16 cellular contexts compared by ENCODE assay signal in the genomic region with DNA sequence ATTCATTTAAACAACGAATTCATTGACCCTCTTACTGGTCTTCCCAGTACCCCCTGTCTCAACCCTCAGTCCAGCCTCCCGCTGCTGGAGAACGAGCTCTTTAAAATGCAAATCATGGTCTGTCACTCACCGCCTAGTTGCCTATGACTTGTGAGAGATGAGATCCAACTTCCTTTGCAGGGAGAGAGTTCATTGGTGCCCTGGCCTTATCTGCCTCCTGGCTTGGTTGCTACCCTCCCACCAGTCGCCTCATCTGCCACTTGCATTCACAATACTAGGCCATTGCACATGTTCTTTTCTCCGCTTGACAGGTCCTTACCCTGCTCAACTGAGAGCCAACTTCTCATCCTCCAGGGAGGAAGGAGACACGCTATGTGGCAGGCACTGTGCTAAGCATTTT. TPM values are rescaled to one million over a fixed set of nuclear protein-coding genes. Genes with fewer than 3 reads are reported as not detected.
A peak's percentile ranks its signal among the peaks of the same experiment; 100 is the strongest.
DNase-seq lines count a peak whose midpoint lies in the region; ATAC-seq, FAIRE-seq and TF ChIP-seq lines count a peak whose summit lies in the region.
"Had no signal": no experiment of that assay in that cellular context is flagged by ENCODE, and none has a peak within 500 bp of the region (broad histone marks: within the 10 kb centered on the region; RNA-seq: fewer than 3 reads in every experiment).

No MANE protein-coding gene starts in this region.

- no peaks in the 10 kb centered on the region for H3K9me3 ChIP-seq in BLaER1 treated with 17β-estradiol and CSF1 and Interleukin-3, amounts not matched to agents 10 nM and 100 nM (replicated peaks in 1 of 11)
- H3K9me3 ChIP-seq in Karpas-422 (ENCODE audit: low read length) = no peaks in the 10 kb centered on the region
- H3K9me3 ChIP-seq in K562 (replicated peaks; ENCODE audit: control insufficient read depth, insufficient read depth, low read depth, low read length) = no peaks in the 10 kb centered on the region
- no peaks in the 10 kb centered on the region for H3K9me3 ChIP-seq in neuronal stem cell (replicated peaks in 1 of 2; ENCODE audit: control insufficient read depth in 2 of 2, insufficient read depth in 1 of 2, low read depth in 1 of 2, low read length in 2 of 2)
- H3K9me3 ChIP-seq in gastrocnemius medialis = no peaks in the 10 kb centered on the region
- H3K9me3 ChIP-seq: A549 had no signal

- no peak overlapping the region for H3K14ac ChIP-seq in neuronal stem cell (ENCODE audit: low read length)

- no peak for TF ChIP-seq POLR2A in K562 (conservative IDR thresholded peaks at IDR 0.05)
- no peak for TF ChIP-seq POLR2A in gastrocnemius medialis (IDR thresholded peaks at IDR 0.05)

- peaks cover 40 to 63% (median 50%) of the 10 kb centered on the region in 10 experiments for H3K4me1 ChIP-seq in BLaER1 treated with 17β-estradiol and CSF1 and Interleukin-3, amounts not matched to agents 10 nM and 100 nM
- H3K4me1 ChIP-seq in Karpas-422 (ENCODE audit: low read length) (peaks cover 5% of the 10 kb centered on the region), K562 (replicated peaks in 1 of 2; ENCODE audit: control insufficient read depth in 2 of 2, insufficient read depth in 2 of 2, low read length in 2 of 2) (peaks cover 12 to 26% of the 10 kb centered on the region in 2 experiments; a peak in 4 of 5 replicates), neuronal stem cell (ENCODE audit: control insufficient read depth in 2 of 2, insufficient read depth in 1 of 2, low read depth in 1 of 2, low read length in 2 of 2) (peaks cover 23 to 25% of the 10 kb centered on the region in 2 donors), gastrocnemius medialis (no peaks in the 10 kb centered on the region)
- H3K4me1 ChIP-seq: A549 had no signal

- H4K91ac ChIP-seq in neuronal stem cell (ENCODE audit: low read depth, low read length, poor library complexity) = no peak overlapping the region

- no peak for TF ChIP-seq RAD21 in K562 (CRISPR knock-in tag; conservative IDR thresholded peaks at IDR 0.05 in 1 of 2, IDR thresholded peaks at IDR 0.05 in 1 of 2)

- H4K8ac ChIP-seq in neuronal stem cell (ENCODE audit: low read depth, low read length) = no peak overlapping the region

- in situ Hi-C loops in K562 (cut with MboI) = no loop called here
- in situ Hi-C loops in gastrocnemius medialis (cut with MboI; ENCODE audit: low sequenced_read_pairs in 4 of 4) = no loop called here

- H3K4ac ChIP-seq in neuronal stem cell (ENCODE audit: low read length) = no peak overlapping the region

- H3K27me3 ChIP-seq in BLaER1 treated with 17β-estradiol and CSF1 and Interleukin-3, amounts not matched to agents 10 nM and 100 nM = peaks cover 10 to 91% (median 56%) of the 10 kb centered on the region in 11 experiments
- H3K27me3 ChIP-seq in Karpas-422 (ENCODE audit: low read length) (no peaks in the 10 kb centered on the region), K562 (ENCODE audit: control insufficient read depth in 2 of 2, insufficient read depth in 2 of 2, low read length in 2 of 2) (no peaks in the 10 kb centered on the region; a peak in 1 of 5 replicates), neuronal stem cell (ENCODE audit: control insufficient read depth in 3 of 3, insufficient read depth in 3 of 3, low read depth in 1 of 3, low read length in 3 of 3) (peaks cover 0 to 24% (median 0%) of the 10 kb centered on the region in 3 experiments), gastrocnemius medialis (peaks cover 0 to 2% (median 0%) of the 10 kb centered on the region in 3 donors)

- H2BK120ac ChIP-seq in neuronal stem cell (ENCODE audit: low read depth, low read length) = no peak overlapping the region

- H3K9ac ChIP-seq in BLaER1 treated with 17β-estradiol and CSF1 and Interleukin-3, amounts not matched to agents 10 nM and 100 nM = no peak overlapping the region
- no peak overlapping the region for H3K9ac ChIP-seq in Karpas-422 (ENCODE audit: low read length)
- H3K9ac ChIP-seq in K562 (ENCODE audit: insufficient read depth in 1 of 2, low read depth in 2 of 2, low read length in 2 of 2) = no peak overlapping the region
- no peak overlapping the region for H3K9ac ChIP-seq in neuronal stem cell (ENCODE audit: low read depth, low read length, poor library complexity)

- no TSS peak for BruUV-seq in K562 (replicated peaks; lab: Mats Ljungman, UMichigan)

- ATAC-seq in K562 = peak; percentile 61
- no peak for ATAC-seq in gastrocnemius medialis
- ATAC-seq: A549 had no signal

- H3K18ac ChIP-seq in neuronal stem cell (ENCODE audit: low read length) = no peak overlapping the region

- H3K4me2 ChIP-seq in BLaER1 treated with 17β-estradiol and CSF1 and Interleukin-3, amounts not matched to agents 10 nM and 100 nM = peak overlapping the region; percentile 34 to 65 (median 53); a peak in 21 of 22 replicates
- H3K4me2 ChIP-seq in Karpas-422 (ENCODE audit: low read depth, low read length, poor library complexity, severe bottlenecking) (no peak overlapping the region), K562 (ENCODE audit: insufficient read depth, low read length) (no peak overlapping the region), neuronal stem cell (ENCODE audit: insufficient read depth, low read length, poor library complexity, severe bottlenecking) (no peak overlapping the region)
- H3K4me2 ChIP-seq: A549 had no signal

- POLR2A ChIA-PET in K562 (lab: Yijun Ruan, JAX) = interaction anchor here (0.8 kb wide), 1 partner anchor 55 kb away, joined by 3 read pairs; no protein-coding TSS in a partner anchor

- H2BK12ac ChIP-seq in neuronal stem cell (ENCODE audit: low read length) = peak overlapping the region; percentile 14

- no peaks in the 10 kb centered on the region for H3K9me1 ChIP-seq in K562 (ENCODE audit: control insufficient read depth, insufficient read depth, low read length)

- no peak overlapping the region for H3K27ac ChIP-seq in BLaER1 treated with 17β-estradiol and CSF1 and Interleukin-3, amounts not matched to agents 10 nM and 100 nM
- H3K27ac ChIP-seq in Karpas-422 (ENCODE audit: low read length) (no peak overlapping the region), K562 (ENCODE audit: extremely low read depth, low read depth, low read length) (no peak overlapping the region), neuronal stem cell (replicated peaks; ENCODE audit: low read length) (no peak overlapping the region), gastrocnemius medialis (no peak overlapping the region)
- H3K27ac ChIP-seq: A549 had no signal

- CTCF ChIA-PET in K562 (lab: Yijun Ruan, JAX; ENCODE audit: low intra/inter-chr PET ratio) = no interaction called here

- intact Hi-C loops in K562 (cut with micrococcal nuclease) = no loop called here
- intact Hi-C loops in gastrocnemius medialis (cut with DNase I; ENCODE audit: low total_unique reads) = loop anchor here (5.0 kb wide), 1 partner anchor 39 kb away; no protein-coding TSS in a partner anchor

- no peak overlapping the region for H2BK5ac ChIP-seq in neuronal stem cell (ENCODE audit: low read length)

- FAIRE-seq in K562 (lab: Jason Lieb, UNC) = peak; percentile 54
- FAIRE-seq: A549, H1 had no signal

- WGBS in K562 (ENCODE audit: insufficient coverage, low coverage, missing lambda C conversion rate) = 22% methylated on average over 6 of the region's 7 CpGs
- no CpG with 5 or more reads among the region's 7 CpGs for WGBS in neuronal stem cell (ENCODE audit: extremely low coverage in 2 of 2, insufficient read length in 2 of 2, insufficient replicate concordance in 1 of 2), 2 donors

- no peak overlapping the region for H3K4me3 ChIP-seq in BLaER1 treated with 17β-estradiol and CSF1 and Interleukin-3, amounts not matched to agents 10 nM and 100 nM
- no peak overlapping the region for H3K4me3 ChIP-seq in Karpas-422 (ENCODE audit: low read length)
- H3K4me3 ChIP-seq in K562 = no peak overlapping the region
- H3K4me3 ChIP-seq in neuronal stem cell (ENCODE audit: low read length in 2 of 2) = no peak overlapping the region
- H3K4me3 ChIP-seq in gastrocnemius medialis = no peak overlapping the region
- H3K4me3 ChIP-seq: A549 had no signal

- no peak overlapping the region for H2BK15ac ChIP-seq in neuronal stem cell (ENCODE audit: low read length)

- H3K79me2 ChIP-seq in Karpas-422 (ENCODE audit: low read length) = no peaks in the 10 kb centered on the region
- no peaks in the 10 kb centered on the region for H3K79me2 ChIP-seq in K562 (ENCODE audit: control insufficient read depth, insufficient read depth, low read length)

- no peaks in the 10 kb centered on the region for H3K36me3 ChIP-seq in BLaER1 treated with 17β-estradiol and CSF1 and Interleukin-3, amounts not matched to agents 10 nM and 100 nM
- H3K36me3 ChIP-seq in Karpas-422 (ENCODE audit: insufficient read depth, low read length) = no peaks in the 10 kb centered on the region
- no peaks in the 10 kb centered on the region for H3K36me3 ChIP-seq in K562 (ENCODE audit: control insufficient read depth, insufficient read depth, low read length)
- H3K36me3 ChIP-seq in neuronal stem cell (replicated peaks in 1 of 2; ENCODE audit: control insufficient read depth in 2 of 2, insufficient read depth in 2 of 2, low read length in 2 of 2) = no peaks in the 10 kb centered on the region
- no peaks in the 10 kb centered on the region for H3K36me3 ChIP-seq in gastrocnemius medialis

- DNase-seq in Karpas-422 = peak; percentile 65
- peak in 1 of 4 experiments; percentile 37 for DNase-seq in K562 (ENCODE audit: extremely low read depth in 1 of 4, low spot score in 3 of 4)
- DNase-seq in neuronal stem cell (ENCODE audit: low spot score) = no peak
- no peak for DNase-seq in gastrocnemius medialis
- DNase-seq in NCI-H82 treated with DMSO at 0.1 percent for 48 hours (lab: John Stamatoyannopoulos, UW; ENCODE audit: unreplicated experiment) = no peak
- DNase-seq in dedifferentiated amniotic fluid mesenchymal stem cell (ENCODE audit: extremely low spot score) = no peak
- DNase-seq: CD4-positive, CD25-positive, alpha-beta regulatory T cell; DMS79; GDM1; HFFc6; KBM-7; NCI-H1092; SHP77 treated with DMSO at 0.1 percent for 48 hours had no signal

- H2AFZ ChIP-seq in Karpas-422 (ENCODE audit: low read length) = no peak overlapping the region
- no peak overlapping the region for H2AFZ ChIP-seq in K562 (ENCODE audit: low read depth, low read length)
- no peak overlapping the region for H2AFZ ChIP-seq in neuronal stem cell (ENCODE audit: low read length)

- H4K20me1 ChIP-seq in BLaER1 treated with 17β-estradiol and CSF1 and Interleukin-3, amounts not matched to agents 10 nM and 100 nM = peaks cover 0 to 77% (median 25%) of the 10 kb centered on the region in 11 experiments; a peak in 17 of 22 replicates
- no peaks in the 10 kb centered on the region; the same call in 1 of the 2 replicates for H4K20me1 ChIP-seq in Karpas-422 (ENCODE audit: insufficient read depth, low read depth, low read length)
- H4K20me1 ChIP-seq in K562 (replicated peaks; ENCODE audit: control insufficient read depth, insufficient read depth, low read length) = no peaks in the 10 kb centered on the region

- no peaks in the 10 kb centered on the region for H3K9me2 ChIP-seq in Karpas-422 (replicated peaks; ENCODE audit: insufficient read depth, low read length)

- TF ChIP-seq CTCF in K562 (IDR thresholded peaks at IDR 0.05 in 2 of 3, conservative IDR thresholded peaks at IDR 0.05 in 1 of 3; ENCODE audit: insufficient read depth in 2 of 3, low read depth in 1 of 3, low read length in 3 of 3) (no peak), gastrocnemius medialis (IDR thresholded peaks at IDR 0.05 in 4 of 5, conservative IDR thresholded peaks at IDR 0.05 in 1 of 5) (no peak)

- TF ChIP-seq EP300 in K562 (IDR thresholded peaks at IDR 0.05; ENCODE audit: low read length) = no peak

- no peak overlapping the region for H3K23ac ChIP-seq in neuronal stem cell (ENCODE audit: low read depth, low read length, poor library complexity)

- H3K79me1 ChIP-seq in neuronal stem cell (ENCODE audit: low read depth, low read length) = no peaks in the 10 kb centered on the region

- no peak overlapping the region for H2AK5ac ChIP-seq in neuronal stem cell (ENCODE audit: low read depth, low read length)

RNA-seq across cellular contexts. Expression of a gene that starts 54.0 kb away (rescaled TPM):
- 12.0 and 19.8 TPM in 2 replicates for total RNA-seq in Karpas-422 (2014; rRNA removed; shearing (Covaris generic); ENCODE audit: low replicate concordance)
- 6.0 and 16.1 TPM in 2 replicates for total RNA-seq in K562 (2011; cell fraction: chromatin; rRNA removed; ENCODE audit: low replicate concordance)
- total RNA-seq in K562 (2011; cell fraction: nucleolus; rRNA removed) = 4.0 and 5.7 TPM in 2 replicates
- total RNA-seq in K562 (2011; cell fraction: nucleoplasm; rRNA removed) = 9.7 and 17.9 TPM in 2 replicates
- 14.3 and 18.2 TPM in 2 replicates for total RNA-seq in K562 (2014; rRNA removed)
- 14.8 and 21.2 TPM in 2 replicates for total RNA-seq in K562 (2014; rRNA removed; fragmentation: Illumina TruSeq; extraction: Trizol)
- total RNA-seq in K562 (2015; rRNA removed; fragmentation: Illumina TruSeq; extraction: Trizol) = 8.0 and 9.1 TPM in 2 replicates
- total RNA-seq in K562 (2021) = 16.4 and 17.8 TPM in 2 replicates
- 23.7 and 24.4 TPM in 2 replicates for polyA plus RNA-seq in K562 (2011; rRNA removed)
- 10.5 and 13.2 TPM in 2 replicates for polyA plus RNA-seq in K562 (2011; cell fraction: cytosol; rRNA removed)
- 18.3 and 28.9 TPM in 2 replicates for polyA plus RNA-seq in K562 (2011; cell fraction: nucleus; rRNA removed)
- polyA plus RNA-seq in K562 (2012) = 12.3 and 13.1 TPM in 2 replicates
- 13.7 and 17.6 TPM in 2 replicates for polyA plus RNA-seq in K562 (2014; fragmentation: Illumina TruSeq; extraction: Trizol)
- polyA plus RNA-seq in K562 (2014; fragmentation: Nextera tagmentation; extraction: Ambion mirVana) = 10 to 100 TPM; 11.4 to 15.8 TPM
- polyA plus RNA-seq in K562 (2014; rRNA removed) = 12.9 and 13.4 TPM in 2 replicates
- polyA minus RNA-seq in K562 (2011; rRNA and poly(A)+ RNA removed) = 27.0 and 27.3 TPM in 2 replicates
- polyA minus RNA-seq in K562 (2011; cell fraction: cytosol; rRNA and poly(A)+ RNA removed) = 17.8 and 21.1 TPM in 2 replicates
- 5.9 and 12.3 TPM in 2 replicates for polyA minus RNA-seq in K562 (2011; cell fraction: nucleus; rRNA and poly(A)+ RNA removed)
- polyA plus RNA-seq in neuronal stem cell (2013, experiment 1 of 2) = 17.4 TPM
- 18.5 TPM for polyA plus RNA-seq in neuronal stem cell (2013, experiment 2 of 2)
- 10 to 100 TPM; 35.9 to 67.8 (median 53.9) TPM for total RNA-seq in gastrocnemius medialis

Comparison
In these comparisons a context has a peak if more than half of its experiments do, and no peak if none do; other contexts are left out.
1. H3K4me2 ChIP-seq: peak in BLaER1 treated with 17β-estradiol and CSF1 and Interleukin-3, amounts not matched to agents 10 nM and 100 nM (11 of 11); none in Karpas-422 (single experiment), K562 (single experiment) and neuronal stem cell (single experiment).